Comparison of ENCODE assay signal across 12 cellular contexts in the genomic region with DNA sequence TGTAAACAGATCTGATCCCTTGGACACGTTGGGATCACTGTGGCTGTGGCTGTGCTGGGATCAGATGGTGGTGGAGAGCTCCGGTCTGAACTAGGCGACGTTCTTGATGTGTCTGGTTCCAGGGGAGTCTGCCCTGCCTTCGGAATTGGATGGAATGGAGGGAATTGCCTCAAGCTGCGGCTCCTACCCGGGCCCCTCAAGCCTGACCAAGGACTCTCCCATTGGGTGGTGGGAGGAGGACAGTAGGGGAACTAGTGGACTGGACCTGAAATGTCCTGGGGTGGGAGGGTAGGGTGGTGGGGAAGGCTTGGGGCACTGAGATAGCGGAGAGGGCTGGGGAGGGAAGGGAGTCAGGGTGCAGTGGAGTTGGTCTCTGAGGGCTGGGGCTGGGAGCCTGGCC. TPM values are rescaled to one million over a fixed set of nuclear protein-coding genes. Genes with fewer than 3 reads are reported as not detected.
DNase-seq lines count a peak whose midpoint lies in the region; ATAC-seq and TF ChIP-seq lines count a peak whose summit lies in the region.
"Had no signal": no experiment of that assay in that cellular context is flagged by ENCODE, and none has a peak within 500 bp of the region (broad histone marks: within the 10 kb centered on the region; RNA-seq: fewer than 3 reads in every experiment).

No MANE protein-coding gene starts in this region.

- no peaks in the 10 kb centered on the region for H3K27me3 Mint-ChIP-seq in CD8-positive, alpha-beta memory T cell
- H3K27me3 Mint-ChIP-seq in chondrocyte (ENCODE audit: low read depth): no peaks in the 10 kb centered on the region

- H3K9ac ChIP-seq in IMR-90 (ENCODE audit: low read depth, low read length) (no peak overlapping the region), neuronal stem cell (ENCODE audit: low read depth, low read length, poor library complexity) (peak overlapping the region; percentile 50)

- POLR2A ChIA-PET in CD8-positive, alpha-beta memory T cell (lab: Charles Lee): no interaction called here
- POLR2A ChIA-PET in IMR-90 (lab: Charles Lee; ENCODE audit: unreplicated experiment): no interaction called here

- H3K27ac Mint-ChIP-seq in CD8-positive, alpha-beta memory T cell: peak overlapping the region in 5 of 8 donors; percentile 23 to 75 (median 40)
- no peak overlapping the region for H3K27ac Mint-ChIP-seq in chondrocyte (ENCODE audit: unreplicated experiment)

- ATAC-seq in IMR-90 (ENCODE audit: low read depth) (no peak), HG03196 (IDR thresholded peaks at IDR 0.05; ENCODE audit: unreplicated experiment) (no peak)

- H3K79me1 ChIP-seq in IMR-90 (ENCODE audit: low read depth in 1 of 2, low read length in 2 of 2) (peaks cover 11 to 22% of the 10 kb centered on the region in 2 experiments; a peak in 3 of 4 replicates), neuronal stem cell (ENCODE audit: low read depth, low read length) (peaks cover 9% of the 10 kb centered on the region)

- H3K4me3 Mint-ChIP-seq in CD8-positive, alpha-beta memory T cell: peak overlapping the region in 5 of 7 donors; percentile 16 to 59 (median 41)
- H3K4me3 Mint-ChIP-seq in chondrocyte (ENCODE audit: unreplicated experiment): peak overlapping the region; percentile 33

- intact Hi-C loops in IMR-90 (cut with micrococcal nuclease): no loop called here

- H4K8ac ChIP-seq in IMR-90 (ENCODE audit: low read depth in 2 of 2, low read length in 2 of 2): no peak overlapping the region
- no peak overlapping the region for H4K8ac ChIP-seq in neuronal stem cell (ENCODE audit: low read depth, low read length)

- H2BK5ac ChIP-seq in IMR-90 (ENCODE audit: low read depth, low read length, poor library complexity, severe bottlenecking): no peak overlapping the region
- no peak overlapping the region for H2BK5ac ChIP-seq in neuronal stem cell (ENCODE audit: low read length)

- H3K4me1 Mint-ChIP-seq in CD8-positive, alpha-beta memory T cell: peaks cover 24 to 39% (median 24%) of the 10 kb centered on the region in 3 donors
- H3K4me1 Mint-ChIP-seq in chondrocyte (ENCODE audit: low read depth): peaks cover 29% of the 10 kb centered on the region

- no peak overlapping the region for H2BK12ac ChIP-seq in neuronal stem cell (ENCODE audit: low read length)

- peaks cover 0 to 5% (median 0%) of the 10 kb centered on the region in 3 donors for H3K36me3 Mint-ChIP-seq in CD8-positive, alpha-beta memory T cell
- no peaks in the 10 kb centered on the region for H3K36me3 Mint-ChIP-seq in chondrocyte (ENCODE audit: low read depth)

- no peak for DNase-seq in CD8-positive, alpha-beta memory T cell
- no peak for DNase-seq in IMR-90
- DNase-seq in chondrocyte (ENCODE audit: low spot score): no peak
- DNase-seq in neuronal stem cell (ENCODE audit: low spot score): no peak
- no peak for DNase-seq in SW 1271 (lab: John Stamatoyannopoulos, UW)
- no peak for DNase-seq in DMS79 treated with DMSO at 0.1 percent for 48 hours (lab: John Stamatoyannopoulos, UW)
- no peak for DNase-seq in DMS153 (lab: John Stamatoyannopoulos, UW)
- DNase-seq: activated CD8-positive, alpha-beta memory T cell treated with anti-CD3 and anti-CD28 coated beads for 24 hours; hypothalamus; NCI-H526 treated with DMSO at 0.1 percent for 48 hours; small intestine had no signal

- H3K36me3 ChIP-seq in CD8-positive, alpha-beta memory T cell (ENCODE audit: insufficient read depth, low read length): no peaks in the 10 kb centered on the region
- H3K36me3 ChIP-seq in IMR-90 (ENCODE audit: control insufficient read depth, insufficient read depth, low read length): no peaks in the 10 kb centered on the region
- H3K36me3 ChIP-seq in neuronal stem cell (replicated peaks in 1 of 2; ENCODE audit: control insufficient read depth in 2 of 2, insufficient read depth in 2 of 2, low read length in 2 of 2): no peaks in the 10 kb centered on the region

- TF ChIP-seq CTCF in IMR-90 (conservative IDR thresholded peaks at IDR 0.05; ENCODE audit: low read depth, low read length): no peak
- no peak for TF ChIP-seq CTCF in chondrocyte (IDR thresholded peaks at IDR 0.05)

- H3K4ac ChIP-seq in IMR-90 (ENCODE audit: low read depth, low read length) (no peak overlapping the region), neuronal stem cell (ENCODE audit: low read length) (no peak overlapping the region)

- peak overlapping the region; percentile 85 for H2AK9ac ChIP-seq in IMR-90 (replicated peaks; ENCODE audit: low read depth, low read length, poor library complexity)

- H3K4me1 ChIP-seq in CD8-positive, alpha-beta memory T cell (ENCODE audit: insufficient read depth, low read length): peaks cover 33% of the 10 kb centered on the region
- H3K4me1 ChIP-seq in IMR-90 (ENCODE audit: control insufficient read depth, insufficient read depth, low read length) (peaks cover 10% of the 10 kb centered on the region), neuronal stem cell (ENCODE audit: control insufficient read depth in 2 of 2, insufficient read depth in 1 of 2, low read depth in 1 of 2, low read length in 2 of 2) (peaks cover 11 to 16% of the 10 kb centered on the region in 2 donors)

- H2BK120ac ChIP-seq in IMR-90 (ENCODE audit: low read depth, low read length): no peak overlapping the region
- no peak overlapping the region for H2BK120ac ChIP-seq in neuronal stem cell (ENCODE audit: low read depth, low read length)

- H3K4me3 ChIP-seq in CD8-positive, alpha-beta memory T cell (ENCODE audit: low read length): no peak overlapping the region
- H3K4me3 ChIP-seq in IMR-90 (ENCODE audit: insufficient read depth, low read depth, low read length) (no peak overlapping the region), neuronal stem cell (ENCODE audit: low read length in 2 of 2) (no peak overlapping the region)

- H3K18ac ChIP-seq in IMR-90 (ENCODE audit: low read depth, low read length): no peak overlapping the region
- H3K18ac ChIP-seq in neuronal stem cell (ENCODE audit: low read length): no peak overlapping the region

- no peaks in the 10 kb centered on the region for H3K27me3 ChIP-seq in CD8-positive, alpha-beta memory T cell (ENCODE audit: insufficient read depth, low read length, poor library complexity, severe bottlenecking)
- no peaks in the 10 kb centered on the region for H3K27me3 ChIP-seq in IMR-90 (ENCODE audit: control insufficient read depth, insufficient read depth, low read length)
- H3K27me3 ChIP-seq in neuronal stem cell (ENCODE audit: control insufficient read depth in 3 of 3, insufficient read depth in 3 of 3, low read depth in 1 of 3, low read length in 3 of 3): peaks cover 0 to 6% (median 0%) of the 10 kb centered on the region in 3 experiments

- H3K4me2 ChIP-seq in IMR-90 (ENCODE audit: low read depth, low read length) (no peak overlapping the region), neuronal stem cell (ENCODE audit: insufficient read depth, low read length, poor library complexity, severe bottlenecking) (no peak overlapping the region)

- no TSS peak for BruUV-seq in IMR-90 (replicated peaks; lab: Mats Ljungman, UMichigan)

- no peak for TF ChIP-seq POLR2A in IMR-90 (IDR thresholded peaks at IDR 0.05; ENCODE audit: low read depth, low read length)

- H3K14ac ChIP-seq in IMR-90 (replicated peaks; ENCODE audit: low read depth, low read length) (no peak overlapping the region), neuronal stem cell (ENCODE audit: low read length) (no peak overlapping the region)

- H2AFZ ChIP-seq in IMR-90 (replicated peaks; ENCODE audit: low read length, poor library complexity): no peak overlapping the region
- no peak overlapping the region for H2AFZ ChIP-seq in neuronal stem cell (ENCODE audit: low read length)

- dilution Hi-C loops in IMR-90 (cut with HindIII; ENCODE audit: low sequenced_read_pairs, unreplicated experiment): no loop called here

- no peaks in the 10 kb centered on the region for H3K9me3 Mint-ChIP-seq in CD8-positive, alpha-beta memory T cell
- no peaks in the 10 kb centered on the region for H3K9me3 Mint-ChIP-seq in chondrocyte (ENCODE audit: low read depth)

- H2AK5ac ChIP-seq in IMR-90 (ENCODE audit: low read depth, low read length) (peak overlapping the region; percentile 43; the same call in 1 of the 2 replicates), neuronal stem cell (ENCODE audit: low read depth, low read length) (no peak overlapping the region)

- peaks cover 12% of the 10 kb centered on the region for H4K20me1 ChIP-seq in IMR-90 (ENCODE audit: insufficient read depth, low read length)

- peaks cover 6% of the 10 kb centered on the region for H3K9me1 ChIP-seq in IMR-90 (ENCODE audit: insufficient read depth, low read length)

- no peaks in the 10 kb centered on the region for H3K9me3 ChIP-seq in CD8-positive, alpha-beta memory T cell (ENCODE audit: low read length)
- H3K9me3 ChIP-seq in IMR-90 (ENCODE audit: control insufficient read depth, insufficient read depth, low read length): no peaks in the 10 kb centered on the region
- H3K9me3 ChIP-seq in neuronal stem cell (replicated peaks in 1 of 2; ENCODE audit: control insufficient read depth in 2 of 2, insufficient read depth in 1 of 2, low read depth in 1 of 2, low read length in 2 of 2): no peaks in the 10 kb centered on the region

- no peak overlapping the region for H3K23ac ChIP-seq in IMR-90 (ENCODE audit: low read depth, low read length)
- no peak overlapping the region for H3K23ac ChIP-seq in neuronal stem cell (ENCODE audit: low read depth, low read length, poor library complexity)

- H4K5ac ChIP-seq in IMR-90 (ENCODE audit: low read depth, low read length): no peak overlapping the region

- peak overlapping the region; percentile 27 for H3K27ac ChIP-seq in CD8-positive, alpha-beta memory T cell (ENCODE audit: low read depth, low read length)
- no peak overlapping the region for H3K27ac ChIP-seq in IMR-90 (ENCODE audit: insufficient read depth, low read length)
- no peak overlapping the region for H3K27ac ChIP-seq in neuronal stem cell (replicated peaks; ENCODE audit: low read length)

- H4K91ac ChIP-seq in IMR-90 (ENCODE audit: insufficient read depth, low read depth, low read length) (no peak overlapping the region), neuronal stem cell (ENCODE audit: low read depth, low read length, poor library complexity) (no peak overlapping the region)

- no peak overlapping the region for H2BK20ac ChIP-seq in IMR-90 (ENCODE audit: low read depth, low read length)

- no peak overlapping the region for H3K56ac ChIP-seq in IMR-90 (ENCODE audit: extremely low read depth, insufficient read depth, low read length)

- H2BK15ac ChIP-seq in IMR-90 (ENCODE audit: low read depth, low read length): no peak overlapping the region
- no peak overlapping the region for H2BK15ac ChIP-seq in neuronal stem cell (ENCODE audit: low read length)

- CTCF ChIA-PET in CD8-positive, alpha-beta memory T cell (lab: Charles Lee): interaction anchor here (1.0 to 2.0 kb wide), 2 partner anchors 32 to 110 kb away, joined by 3 to 8 read pairs; no protein-coding TSS in a partner anchor
- CTCF ChIA-PET in IMR-90 (lab: Yijun Ruan, JAX): no interaction called here

- 58% methylated on average over 3 of the region's 8 CpGs; no CpG with 5 or more reads in 1 of the 2 experiments for WGBS in IMR-90 (ENCODE audit: extremely low coverage in 2 of 2, insufficient read length in 1 of 2), 2 experiments
- no CpG with 5 or more reads among the region's 8 CpGs for WGBS in neuronal stem cell (ENCODE audit: extremely low coverage in 2 of 2, insufficient read length in 2 of 2, insufficient replicate concordance in 1 of 2), 2 donors

- no peak for TF ChIP-seq RAD21 in IMR-90 (IDR thresholded peaks at IDR 0.05; ENCODE audit: low read length)

- in situ Hi-C loops in IMR-90 (cut with MboI; ENCODE audit: low sequenced_read_pairs): no loop called here

RNA-seq across cellular contexts. Expression of gene UBALD1, which starts 3.2 kb away (rescaled TPM):
- 10 to 100 TPM; 18.7 to 22.3 TPM for total RNA-seq in CD8-positive, alpha-beta memory T cell
- polyA plus RNA-seq in CD8-positive, alpha-beta memory T cell: 4.9 TPM
- total RNA-seq in IMR-90 (2012; rRNA removed): 1.3 and 1.9 TPM in 2 replicates
- polyA plus RNA-seq in IMR-90 (2012; rRNA removed): 14.5 and 20.5 TPM in 2 replicates
- 12.3 and 29.5 TPM in 2 replicates for polyA plus RNA-seq in IMR-90 (2012; cell fraction: cytosol; rRNA removed)
- polyA plus RNA-seq in IMR-90 (2012; cell fraction: nucleus; rRNA removed; ENCODE audit: low replicate concordance): 53.3 and 131 TPM in 2 replicates
- total RNA-seq in chondrocyte: 22.9 to 36.6 TPM (median 23.6 TPM) in 3 replicates
- polyA plus RNA-seq in neuronal stem cell (2013, experiment 1 of 2): 13.4 TPM
- polyA plus RNA-seq in neuronal stem cell (2013, experiment 2 of 2): 13.0 TPM

RNA-seq across cellular contexts. Expression of gene MGRN1, which starts 6.7 kb away (rescaled TPM):
- 10 to 100 TPM; 67.3 to 69.7 TPM for total RNA-seq in CD8-positive, alpha-beta memory T cell
- polyA plus RNA-seq in CD8-positive, alpha-beta memory T cell: 6.4 TPM
- total RNA-seq in IMR-90 (2012; rRNA removed): 11.7 and 13.9 TPM in 2 replicates
- polyA plus RNA-seq in IMR-90 (2012; rRNA removed): 26.7 and 32.7 TPM in 2 replicates
- 29.0 and 31.5 TPM in 2 replicates for polyA plus RNA-seq in IMR-90 (2012; cell fraction: cytosol; rRNA removed)
- 31.0 and 54.6 TPM in 2 replicates for polyA plus RNA-seq in IMR-90 (2012; cell fraction: nucleus; rRNA removed; ENCODE audit: low replicate concordance)
- total RNA-seq in chondrocyte: 81.9 to 88.4 TPM (median 83.4 TPM) in 3 replicates
- polyA plus RNA-seq in neuronal stem cell (2013, experiment 1 of 2): 48.7 TPM
- polyA plus RNA-seq in neuronal stem cell (2013, experiment 2 of 2): 51.0 TPM
